ENCODE assay signal across 8 cellular contexts in genomic region chr19:1445185-1445931, GRCh38. TPM values are rescaled to one million over a fixed set of nuclear protein-coding genes. Genes with fewer than 3 reads are reported as not detected.
DNase-seq lines count a peak whose midpoint lies in the region; ATAC-seq lines count a peak whose summit lies in the region.

No MANE protein-coding gene starts in this region.

- H3K27me3 Mint-ChIP-seq in activated CD4-positive, alpha-beta memory T cell treated with anti-CD3 and anti-CD28 coated beads for 36 hours, result peaks cover 21% of the 10 kb centered on the region

- H3K36me3 ChIP-seq in ES-I3 (ENCODE audit: insufficient read depth, low read length), result peaks cover 10% of the 10 kb centered on the region

- POLR2A ChIA-PET in activated CD4-positive, alpha-beta memory T cell treated with anti-CD3 and anti-CD28 coated beads for 36 hours (lab: Charles Lee), result interaction anchor here (0.6 to 1.0 kb wide), 3 partner anchors 23 to 639 kb away, joined by 3 to 5 read pairs (median 4); no protein-coding TSS in a partner anchor

- H3K27ac Mint-ChIP-seq in activated CD4-positive, alpha-beta memory T cell treated with anti-CD3 and anti-CD28 coated beads for 36 hours, result no peak overlapping the region

- H3K4me1 ChIP-seq in ES-I3 (ENCODE audit: insufficient read depth, low read length), result peaks cover 7% of the 10 kb centered on the region; the same call in 1 of the 2 replicates

- H3K36me3 Mint-ChIP-seq in activated CD4-positive, alpha-beta memory T cell treated with anti-CD3 and anti-CD28 coated beads for 36 hours, result peaks cover 25% of the 10 kb centered on the region

- H3K9ac ChIP-seq in ES-I3 (ENCODE audit: low read depth, low read length), result peak overlapping the region; percentile 54

- no peaks in the 10 kb centered on the region for H3K9me3 ChIP-seq in ES-I3 (ENCODE audit: control insufficient read depth, insufficient read depth, low read length)

- intact Hi-C loops in activated CD4-positive, alpha-beta memory T cell treated with anti-CD3 and anti-CD28 coated beads for 36 hours (cut with micrococcal nuclease), result loop anchor here (5.0 kb wide), 1 partner anchor 67 kb away; the partner anchor contains the start of gene ADAMTSL5

- no peaks in the 10 kb centered on the region for H3K9me3 Mint-ChIP-seq in activated CD4-positive, alpha-beta memory T cell treated with anti-CD3 and anti-CD28 coated beads for 36 hours

- ATAC-seq in HG02571 (IDR thresholded peaks at IDR 0.05; ENCODE audit: unreplicated experiment), result peak; percentile 61
- no peak for ATAC-seq in GM21786 (IDR thresholded peaks at IDR 0.05; ENCODE audit: unreplicated experiment)

- peak overlapping the region; percentile 61 for H3K4me3 Mint-ChIP-seq in activated CD4-positive, alpha-beta memory T cell treated with anti-CD3 and anti-CD28 coated beads for 36 hours

- DNase-seq in NCI-H2196 treated with DMSO at 0.1 percent for 48 hours (lab: John Stamatoyannopoulos, UW; ENCODE audit: unreplicated experiment) (peak; percentile 59), medulla oblongata (ENCODE audit: extremely low spot score) (peak; percentile 77)
- DNase-seq in activated CD4-positive, alpha-beta memory T cell treated with anti-CD3 and anti-CD28 coated beads for 36 hours, result peak; percentile 86
- DNase-seq in effector CD4-positive, alpha-beta T cell, result peak; percentile 57
- DNase-seq in stimulated activated CD8-positive, alpha-beta memory T cell treated with anti-CD3 and anti-CD28 coated beads, Interleukin-12 subunit alpha, Interleukin-12 subunit beta, amount 100 ng/mL, for 24 hours (ENCODE audit: extremely low read depth), result peak; percentile 46

- CTCF ChIA-PET in activated CD4-positive, alpha-beta memory T cell treated with anti-CD3 and anti-CD28 coated beads for 36 hours (lab: Charles Lee), result interaction anchor here (0.8 to 2.9 kb wide), 16 partner anchors 9 to 202 kb away, joined by 3 to 20 read pairs (median 3); no protein-coding TSS in a partner anchor

- H3K4me1 Mint-ChIP-seq in activated CD4-positive, alpha-beta memory T cell treated with anti-CD3 and anti-CD28 coated beads for 36 hours (ENCODE audit: low read depth), result peaks cover 32% of the 10 kb centered on the region

RNA-seq across cellular contexts. Expression of gene APC2, which starts 4.6 kb away (rescaled TPM):
- total RNA-seq in activated CD4-positive, alpha-beta memory T cell treated with anti-CD3 and anti-CD28 coated beads for 36 hours, result under 1 TPM; 0.07 to 0.15 TPM

RNA-seq across cellular contexts. Expression of gene RPS15, which starts 7.2 kb away (rescaled TPM):
- 1,000 to 10,000 TPM; 1,642 to 1,717 TPM for total RNA-seq in activated CD4-positive, alpha-beta memory T cell treated with anti-CD3 and anti-CD28 coated beads for 36 hours

RNA-seq across cellular contexts. Expression of gene C19orf25, which starts 33.7 kb away (rescaled TPM):
- total RNA-seq in activated CD4-positive, alpha-beta memory T cell treated with anti-CD3 and anti-CD28 coated beads for 36 hours, result 10 to 100 TPM; 24.4 to 26.9 TPM

RNA-seq across cellular contexts. Expression of gene DAZAP1, which starts 38.0 kb away (rescaled TPM):
- 100 to 1,000 TPM; 226 to 242 TPM for total RNA-seq in activated CD4-positive, alpha-beta memory T cell treated with anti-CD3 and anti-CD28 coated beads for 36 hours

RNA-seq across cellular contexts. Expression of gene GAMT, which starts 44.0 kb away (rescaled TPM):
- total RNA-seq in activated CD4-positive, alpha-beta memory T cell treated with anti-CD3 and anti-CD28 coated beads for 36 hours, result 10 to 100 TPM; 21.0 to 21.1 TPM
